ENCODE assay signal across 11 cellular contexts in the genomic region with DNA sequence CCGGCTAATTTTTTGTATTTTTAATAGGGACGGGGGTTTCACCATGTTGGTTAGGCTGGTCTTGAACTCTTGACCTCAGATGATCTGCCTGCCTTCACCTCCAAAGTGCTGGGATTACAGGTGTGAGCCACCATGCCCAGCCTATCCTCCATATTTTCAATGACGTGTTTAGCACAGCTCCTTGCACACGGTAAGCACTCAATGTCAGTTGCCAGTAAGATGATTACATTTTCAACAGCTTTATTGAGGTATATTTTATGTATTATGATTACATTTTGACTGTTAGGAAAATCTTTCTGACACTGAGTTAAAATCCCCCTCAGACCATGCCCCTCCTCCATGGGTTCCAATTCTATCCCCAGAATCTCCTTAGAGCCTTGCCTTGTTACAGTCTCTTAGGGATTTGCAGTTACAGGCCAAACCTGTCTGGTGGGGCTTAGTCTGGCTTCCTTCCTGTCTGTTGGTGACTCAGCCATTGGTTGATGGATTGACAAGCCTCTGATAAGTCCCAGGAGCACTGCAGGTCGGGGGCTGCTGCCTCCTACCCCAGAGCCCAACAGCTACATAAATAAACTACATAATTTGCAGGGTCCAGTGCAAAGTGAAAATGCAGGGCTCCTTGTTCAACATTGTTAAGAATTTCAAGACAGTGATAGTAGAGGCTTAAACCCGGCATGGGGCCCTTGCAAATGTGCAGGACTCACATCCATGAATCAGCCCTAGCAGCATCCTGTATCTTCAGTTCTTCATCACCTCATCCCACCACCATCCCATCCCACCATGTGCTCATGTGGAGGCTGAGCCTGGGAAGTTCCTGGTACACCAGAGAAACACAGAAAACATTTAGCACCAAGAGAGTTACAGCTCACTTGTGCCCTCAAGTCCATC. TPM values are rescaled to one million over a fixed set of nuclear protein-coding genes. Genes with fewer than 3 reads are reported as not detected.
DNase-seq lines count a peak whose midpoint lies in the region; ATAC-seq, FAIRE-seq and TF ChIP-seq lines count a peak whose summit lies in the region.
"Had no signal": no experiment of that assay in that cellular context is flagged by ENCODE, and none has a peak within 500 bp of the region (broad histone marks: within the 10 kb centered on the region; RNA-seq: fewer than 3 reads in every experiment).

No MANE protein-coding gene starts in this region.

- no peaks in the 10 kb centered on the region for H3K27me3 ChIP-seq in H7 (ENCODE audit: control insufficient read depth, insufficient read depth, low read length)

- peak; percentile 69 for ATAC-seq in activated CD8-positive, alpha-beta T cell treated with anti-CD3 and anti-CD28 coated beads for 36 hours
- no peak for ATAC-seq in GM18520 (IDR thresholded peaks at IDR 0.05; ENCODE audit: unreplicated experiment)

- peaks cover 7% of the 10 kb centered on the region for H3K36me3 Mint-ChIP-seq in activated CD8-positive, alpha-beta T cell treated with anti-CD3 and anti-CD28 coated beads for 36 hours (ENCODE audit: low read depth)

- no peak for FAIRE-seq in D721Med (lab: Jason Lieb, UNC)

- no peaks in the 10 kb centered on the region for H3K9me3 Mint-ChIP-seq in activated CD8-positive, alpha-beta T cell treated with anti-CD3 and anti-CD28 coated beads for 36 hours

- no peak overlapping the region for H3K4me3 Mint-ChIP-seq in activated CD8-positive, alpha-beta T cell treated with anti-CD3 and anti-CD28 coated beads for 36 hours

- DNase-seq in D721Med (ENCODE audit: insufficient read length, low spot score) (peak; percentile 41), Kasumi-1 (lab: John Stamatoyannopoulos, UW) (peak; percentile 40 to 54), lung microvascular endothelial cell (ENCODE audit: low read depth in 2 of 2) (peak; percentile 47 to 73), G401 (ENCODE audit: low spot score) (no peak), NCI-H524 (lab: John Stamatoyannopoulos, UW) (no peak), H7 (no peak)
- DNase-seq in activated CD8-positive, alpha-beta T cell treated with anti-CD3 and anti-CD28 coated beads for 36 hours = no peak
- DNase-seq: NCI-H1092 treated with DMSO at 0.1 percent for 48 hours had no signal

- CTCF ChIA-PET in activated CD8-positive, alpha-beta T cell treated with anti-CD3 and anti-CD28 coated beads for 36 hours (lab: Charles Lee) = no interaction called here

- peaks cover 7% of the 10 kb centered on the region for H3K4me1 Mint-ChIP-seq in activated CD8-positive, alpha-beta T cell treated with anti-CD3 and anti-CD28 coated beads for 36 hours (ENCODE audit: low read depth)

- no peak for TF ChIP-seq CTCF in D721Med (IDR thresholded peaks at IDR 0.05; ENCODE audit: insufficient read depth, missing control alignments)
- TF ChIP-seq CTCF in activated CD8-positive, alpha-beta T cell treated with anti-CD3 and anti-CD28 coated beads for 36 hours (IDR thresholded peaks at IDR 0.05) = no peak

- intact Hi-C loops in activated CD8-positive, alpha-beta T cell treated with anti-CD3 and anti-CD28 coated beads for 36 hours (cut with micrococcal nuclease) = no loop called here

- in situ Hi-C loops in G401 (cut with HindIII; ENCODE audit: low sequenced_read_pairs) = no loop called here

- POLR2A ChIA-PET in activated CD8-positive, alpha-beta T cell treated with anti-CD3 and anti-CD28 coated beads for 36 hours (lab: Charles Lee) = interaction anchor here (1.2 kb wide), 1 partner anchor 177 kb away, joined by 3 read pairs; no protein-coding TSS in a partner anchor

- no peaks in the 10 kb centered on the region for H3K36me3 ChIP-seq in H7 (replicated peaks; ENCODE audit: control insufficient read depth, insufficient read depth, low read length)

- no peak overlapping the region for H3K4me3 ChIP-seq in H7 (ENCODE audit: insufficient read depth, low read depth, low read length)

- no peak overlapping the region for H3K27ac Mint-ChIP-seq in activated CD8-positive, alpha-beta T cell treated with anti-CD3 and anti-CD28 coated beads for 36 hours

- no peaks in the 10 kb centered on the region for H3K27me3 Mint-ChIP-seq in activated CD8-positive, alpha-beta T cell treated with anti-CD3 and anti-CD28 coated beads for 36 hours

RNA-seq across cellular contexts. Expression of gene COA7, which starts 23.4 kb away (rescaled TPM):
- total RNA-seq in activated CD8-positive, alpha-beta T cell treated with anti-CD3 and anti-CD28 coated beads for 36 hours = 10 to 100 TPM; 16.3 to 17.6 TPM
- total RNA-seq in lung microvascular endothelial cell = 7.0 and 7.7 TPM in 2 replicates
- total RNA-seq in G401 (2014; rRNA removed; shearing (Covaris generic)) = 13.2 and 20.8 TPM in 2 replicates
- 23.3 and 30.0 TPM in 2 replicates for total RNA-seq in H7 (2014; rRNA removed; shearing (Covaris generic))

RNA-seq across cellular contexts. Expression of gene SHISAL2A, which starts 41.8 kb away (rescaled TPM):
- total RNA-seq in activated CD8-positive, alpha-beta T cell treated with anti-CD3 and anti-CD28 coated beads for 36 hours = 10 to 100 TPM; 14.6 to 16.2 TPM
- total RNA-seq in lung microvascular endothelial cell = not detected in 2 replicates
- not detected in 2 replicates for total RNA-seq in G401 (2014; rRNA removed; shearing (Covaris generic))
- 0.18 and 1.3 TPM in 2 replicates for total RNA-seq in H7 (2014; rRNA removed; shearing (Covaris generic))
- total RNA-seq: mesenteric fat pad, subcutaneous adipose tissue had no signal

RNA-seq across cellular contexts. Expression of gene ZYG11B, which starts 51.5 kb away (rescaled TPM):
- total RNA-seq in activated CD8-positive, alpha-beta T cell treated with anti-CD3 and anti-CD28 coated beads for 36 hours = 10 to 100 TPM; 10.8 to 10.9 TPM
- 22.4 and 25.8 TPM in 2 replicates for total RNA-seq in lung microvascular endothelial cell
- 9.4 and 15.8 TPM in 2 replicates for total RNA-seq in G401 (2014; rRNA removed; shearing (Covaris generic))
- 31.6 and 45.2 TPM in 2 replicates for total RNA-seq in H7 (2014; rRNA removed; shearing (Covaris generic))

Comparison
In these comparisons a context has a peak if more than half of its experiments do, and no peak if none do; other contexts are left out.
1. DNase-seq: peak in D721Med (single experiment), Kasumi-1 (2 of 2) and lung microvascular endothelial cell (2 of 2); none in activated CD8-positive, alpha-beta T cell treated with anti-CD3 and anti-CD28 coated beads for 36 hours (single experiment), G401 (single experiment), NCI-H524 (0 of 2) and H7 (single experiment).